ENCODE assay signal across 1 cellular context in genomic region chr3:134419214-134419965, GRCh38.
TF ChIP-seq lines count a peak whose summit lies in the region.

No MANE protein-coding gene starts in this region.

TF ChIP-seq in HepG2, 621 proteins besides CTCF, POLR2A, EP300 and RAD21 (continued from another document and continues in another):
- TF ChIP-seq, protein P1, sequence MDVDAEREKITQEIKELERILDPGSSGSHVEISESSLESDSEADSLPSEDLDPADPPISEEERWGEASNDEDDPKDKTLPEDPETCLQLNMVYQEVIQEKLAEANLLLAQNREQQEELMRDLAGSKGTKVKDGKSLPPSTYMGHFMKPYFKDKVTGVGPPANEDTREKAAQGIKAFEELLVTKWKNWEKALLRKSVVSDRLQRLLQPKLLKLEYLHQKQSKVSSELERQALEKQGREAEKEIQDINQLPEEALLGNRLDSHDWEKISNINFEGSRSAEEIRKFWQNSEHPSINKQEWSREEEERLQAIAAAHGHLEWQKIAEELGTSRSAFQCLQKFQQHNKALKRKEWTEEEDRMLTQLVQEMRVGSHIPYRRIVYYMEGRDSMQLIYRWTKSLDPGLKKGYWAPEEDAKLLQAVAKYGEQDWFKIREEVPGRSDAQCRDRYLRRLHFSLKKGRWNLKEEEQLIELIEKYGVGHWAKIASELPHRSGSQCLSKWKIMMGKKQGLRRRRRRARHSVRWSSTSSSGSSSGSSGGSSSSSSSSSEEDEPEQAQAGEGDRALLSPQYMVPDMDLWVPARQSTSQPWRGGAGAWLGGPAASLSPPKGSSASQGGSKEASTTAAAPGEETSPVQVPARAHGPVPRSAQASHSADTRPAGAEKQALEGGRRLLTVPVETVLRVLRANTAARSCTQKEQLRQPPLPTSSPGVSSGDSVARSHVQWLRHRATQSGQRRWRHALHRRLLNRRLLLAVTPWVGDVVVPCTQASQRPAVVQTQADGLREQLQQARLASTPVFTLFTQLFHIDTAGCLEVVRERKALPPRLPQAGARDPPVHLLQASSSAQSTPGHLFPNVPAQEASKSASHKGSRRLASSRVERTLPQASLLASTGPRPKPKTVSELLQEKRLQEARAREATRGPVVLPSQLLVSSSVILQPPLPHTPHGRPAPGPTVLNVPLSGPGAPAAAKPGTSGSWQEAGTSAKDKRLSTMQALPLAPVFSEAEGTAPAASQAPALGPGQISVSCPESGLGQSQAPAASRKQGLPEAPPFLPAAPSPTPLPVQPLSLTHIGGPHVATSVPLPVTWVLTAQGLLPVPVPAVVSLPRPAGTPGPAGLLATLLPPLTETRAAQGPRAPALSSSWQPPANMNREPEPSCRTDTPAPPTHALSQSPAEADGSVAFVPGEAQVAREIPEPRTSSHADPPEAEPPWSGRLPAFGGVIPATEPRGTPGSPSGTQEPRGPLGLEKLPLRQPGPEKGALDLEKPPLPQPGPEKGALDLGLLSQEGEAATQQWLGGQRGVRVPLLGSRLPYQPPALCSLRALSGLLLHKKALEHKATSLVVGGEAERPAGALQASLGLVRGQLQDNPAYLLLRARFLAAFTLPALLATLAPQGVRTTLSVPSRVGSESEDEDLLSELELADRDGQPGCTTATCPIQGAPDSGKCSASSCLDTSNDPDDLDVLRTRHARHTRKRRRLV (CRISPR knock-in tag; IDR thresholded peaks at IDR 0.05), result no peak
- TF ChIP-seq MATR3 (CRISPR knock-in tag; IDR thresholded peaks at IDR 0.05), result no peak
- TF ChIP-seq, protein P2, sequence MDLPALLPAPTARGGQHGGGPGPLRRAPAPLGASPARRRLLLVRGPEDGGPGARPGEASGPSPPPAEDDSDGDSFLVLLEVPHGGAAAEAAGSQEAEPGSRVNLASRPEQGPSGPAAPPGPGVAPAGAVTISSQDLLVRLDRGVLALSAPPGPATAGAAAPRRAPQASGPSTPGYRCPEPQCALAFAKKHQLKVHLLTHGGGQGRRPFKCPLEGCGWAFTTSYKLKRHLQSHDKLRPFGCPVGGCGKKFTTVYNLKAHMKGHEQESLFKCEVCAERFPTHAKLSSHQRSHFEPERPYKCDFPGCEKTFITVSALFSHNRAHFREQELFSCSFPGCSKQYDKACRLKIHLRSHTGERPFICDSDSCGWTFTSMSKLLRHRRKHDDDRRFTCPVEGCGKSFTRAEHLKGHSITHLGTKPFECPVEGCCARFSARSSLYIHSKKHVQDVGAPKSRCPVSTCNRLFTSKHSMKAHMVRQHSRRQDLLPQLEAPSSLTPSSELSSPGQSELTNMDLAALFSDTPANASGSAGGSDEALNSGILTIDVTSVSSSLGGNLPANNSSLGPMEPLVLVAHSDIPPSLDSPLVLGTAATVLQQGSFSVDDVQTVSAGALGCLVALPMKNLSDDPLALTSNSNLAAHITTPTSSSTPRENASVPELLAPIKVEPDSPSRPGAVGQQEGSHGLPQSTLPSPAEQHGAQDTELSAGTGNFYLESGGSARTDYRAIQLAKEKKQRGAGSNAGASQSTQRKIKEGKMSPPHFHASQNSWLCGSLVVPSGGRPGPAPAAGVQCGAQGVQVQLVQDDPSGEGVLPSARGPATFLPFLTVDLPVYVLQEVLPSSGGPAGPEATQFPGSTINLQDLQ (CRISPR knock-in tag; IDR thresholded peaks at IDR 0.05), result no peak
- TF ChIP-seq MED13 (CRISPR knock-in tag; IDR thresholded peaks at IDR 0.05), result no peak
- TF ChIP-seq ZNF430 (CRISPR knock-in tag; IDR thresholded peaks at IDR 0.05), result no peak
- TF ChIP-seq ZNF3 (CRISPR knock-in tag; IDR thresholded peaks at IDR 0.05), result no peak
- no peak for TF ChIP-seq TRIM24 (CRISPR knock-in tag; IDR thresholded peaks at IDR 0.05)
- no peak for TF ChIP-seq ZNF329 (CRISPR knock-in tag; IDR thresholded peaks at IDR 0.05; ENCODE audit: low read depth)
- TF ChIP-seq NONO (IDR thresholded peaks at IDR 0.05), result no peak
- TF ChIP-seq NONO (CRISPR knock-in tag; conservative IDR thresholded peaks at IDR 0.05), result no peak
- peak; percentile 78 for TF ChIP-seq ZEB1 (IDR thresholded peaks at IDR 0.05; ENCODE audit: insufficient replicate concordance, low read depth)
- TF ChIP-seq, protein P3, sequence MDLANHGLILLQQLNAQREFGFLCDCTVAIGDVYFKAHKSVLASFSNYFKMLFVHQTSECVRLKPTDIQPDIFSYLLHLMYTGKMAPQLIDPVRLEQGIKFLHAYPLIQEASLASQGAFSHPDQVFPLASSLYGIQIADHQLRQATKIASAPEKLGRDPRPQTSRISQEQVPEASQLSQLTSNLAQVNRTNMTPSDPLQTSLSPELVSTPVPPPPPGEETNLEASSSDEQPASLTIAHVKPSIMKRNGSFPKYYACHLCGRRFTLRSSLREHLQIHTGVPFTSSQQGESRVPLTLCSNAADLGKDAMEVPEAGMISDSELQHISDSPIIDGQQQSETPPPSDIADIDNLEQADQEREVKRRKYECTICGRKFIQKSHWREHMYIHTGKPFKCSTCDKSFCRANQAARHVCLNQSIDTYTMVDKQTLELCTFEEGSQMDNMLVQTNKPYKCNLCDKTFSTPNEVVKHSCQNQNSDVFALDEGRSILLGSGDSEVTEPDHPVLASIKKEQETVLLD (CRISPR knock-in tag; IDR thresholded peaks at IDR 0.05; ENCODE audit: low read depth), result no peak
- TF ChIP-seq ZNF629 (CRISPR knock-in tag; conservative IDR thresholded peaks at IDR 0.05), result no peak
- TF ChIP-seq SMAD9 (CRISPR knock-in tag; IDR thresholded peaks at IDR 0.05), result no peak
- 0 out of 2 replicates have a peak, but pooled peaks have one; percentile 35 for TF ChIP-seq MIER2 (CRISPR knock-in tag; IDR thresholded peaks at IDR 0.05)
- TF ChIP-seq, protein P4, sequence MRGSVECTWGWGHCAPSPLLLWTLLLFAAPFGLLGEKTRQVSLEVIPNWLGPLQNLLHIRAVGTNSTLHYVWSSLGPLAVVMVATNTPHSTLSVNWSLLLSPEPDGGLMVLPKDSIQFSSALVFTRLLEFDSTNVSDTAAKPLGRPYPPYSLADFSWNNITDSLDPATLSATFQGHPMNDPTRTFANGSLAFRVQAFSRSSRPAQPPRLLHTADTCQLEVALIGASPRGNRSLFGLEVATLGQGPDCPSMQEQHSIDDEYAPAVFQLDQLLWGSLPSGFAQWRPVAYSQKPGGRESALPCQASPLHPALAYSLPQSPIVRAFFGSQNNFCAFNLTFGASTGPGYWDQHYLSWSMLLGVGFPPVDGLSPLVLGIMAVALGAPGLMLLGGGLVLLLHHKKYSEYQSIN (CRISPR knock-in tag; IDR thresholded peaks at IDR 0.05; ENCODE audit: borderline replicate concordance), result no peak
- peak; percentile 55; the same call in 1 of the 2 replicates for TF ChIP-seq ARID4A (CRISPR knock-in tag; IDR thresholded peaks at IDR 0.05; ENCODE audit: borderline replicate concordance)
- TF ChIP-seq REL (CRISPR knock-in tag; conservative IDR thresholded peaks at IDR 0.05), result no peak
- peak; percentile 57 for TF ChIP-seq ZSCAN25 (CRISPR knock-in tag; IDR thresholded peaks at IDR 0.05)
- TF ChIP-seq ELF4 (CRISPR knock-in tag; IDR thresholded peaks at IDR 0.05; ENCODE audit: borderline replicate concordance), result no peak
- no peak for TF ChIP-seq TAF1 (CRISPR knock-in tag; IDR thresholded peaks at IDR 0.05)
- no peak for TF ChIP-seq U2AF2 (IDR thresholded peaks at IDR 0.05; ENCODE audit: low read depth, low read length)
- TF ChIP-seq TMF1 (CRISPR knock-in tag; IDR thresholded peaks at IDR 0.05; ENCODE audit: low read depth), result no peak
- no peak for TF ChIP-seq SIN3B (IDR thresholded peaks at IDR 0.05; ENCODE audit: low read length)
- TF ChIP-seq TOE1 (CRISPR knock-in tag; IDR thresholded peaks at IDR 0.05), result no peak
- 0 out of 2 replicates have a peak, but pooled peaks have one; percentile 20 for TF ChIP-seq ZNF552 (CRISPR knock-in tag; IDR thresholded peaks at IDR 0.05; ENCODE audit: borderline replicate concordance)
- TF ChIP-seq, protein P5, sequence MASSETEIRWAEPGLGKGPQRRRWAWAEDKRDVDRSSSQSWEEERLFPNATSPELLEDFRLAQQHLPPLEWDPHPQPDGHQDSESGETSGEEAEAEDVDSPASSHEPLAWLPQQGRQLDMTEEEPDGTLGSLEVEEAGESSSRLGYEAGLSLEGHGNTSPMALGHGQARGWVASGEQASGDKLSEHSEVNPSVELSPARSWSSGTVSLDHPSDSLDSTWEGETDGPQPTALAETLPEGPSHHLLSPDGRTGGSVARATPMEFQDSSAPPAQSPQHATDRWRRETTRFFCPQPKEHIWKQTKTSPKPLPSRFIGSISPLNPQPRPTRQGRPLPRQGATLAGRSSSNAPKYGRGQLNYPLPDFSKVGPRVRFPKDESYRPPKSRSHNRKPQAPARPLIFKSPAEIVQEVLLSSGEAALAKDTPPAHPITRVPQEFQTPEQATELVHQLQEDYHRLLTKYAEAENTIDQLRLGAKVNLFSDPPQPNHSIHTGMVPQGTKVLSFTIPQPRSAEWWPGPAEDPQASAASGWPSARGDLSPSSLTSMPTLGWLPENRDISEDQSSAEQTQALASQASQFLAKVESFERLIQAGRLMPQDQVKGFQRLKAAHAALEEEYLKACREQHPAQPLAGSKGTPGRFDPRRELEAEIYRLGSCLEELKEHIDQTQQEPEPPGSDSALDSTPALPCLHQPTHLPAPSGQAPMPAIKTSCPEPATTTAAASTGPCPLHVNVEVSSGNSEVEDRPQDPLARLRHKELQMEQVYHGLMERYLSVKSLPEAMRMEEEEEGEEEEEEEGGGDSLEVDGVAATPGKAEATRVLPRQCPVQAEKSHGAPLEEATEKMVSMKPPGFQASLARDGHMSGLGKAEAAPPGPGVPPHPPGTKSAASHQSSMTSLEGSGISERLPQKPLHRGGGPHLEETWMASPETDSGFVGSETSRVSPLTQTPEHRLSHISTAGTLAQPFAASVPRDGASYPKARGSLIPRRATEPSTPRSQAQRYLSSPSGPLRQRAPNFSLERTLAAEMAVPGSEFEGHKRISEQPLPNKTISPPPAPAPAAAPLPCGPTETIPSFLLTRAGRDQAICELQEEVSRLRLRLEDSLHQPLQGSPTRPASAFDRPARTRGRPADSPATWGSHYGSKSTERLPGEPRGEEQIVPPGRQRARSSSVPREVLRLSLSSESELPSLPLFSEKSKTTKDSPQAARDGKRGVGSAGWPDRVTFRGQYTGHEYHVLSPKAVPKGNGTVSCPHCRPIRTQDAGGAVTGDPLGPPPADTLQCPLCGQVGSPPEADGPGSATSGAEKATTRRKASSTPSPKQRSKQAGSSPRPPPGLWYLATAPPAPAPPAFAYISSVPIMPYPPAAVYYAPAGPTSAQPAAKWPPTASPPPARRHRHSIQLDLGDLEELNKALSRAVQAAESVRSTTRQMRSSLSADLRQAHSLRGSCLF (CRISPR knock-in tag; IDR thresholded peaks at IDR 0.05; ENCODE audit: borderline replicate concordance), result no peak
- TF ChIP-seq ZNF274 (CRISPR knock-in tag; IDR thresholded peaks at IDR 0.05), result no peak
- TF ChIP-seq NCOR1 (IDR thresholded peaks at IDR 0.05; ENCODE audit: borderline replicate concordance, low read length), result no peak; the same call in 1 of the 2 replicates
- TF ChIP-seq ZNF580 (CRISPR knock-in tag; IDR thresholded peaks at IDR 0.05; ENCODE audit: borderline replicate concordance, low read depth), result peak; percentile 58; the same call in 1 of the 2 replicates
- TF ChIP-seq HNF4A (CRISPR knock-in tag; IDR thresholded peaks at IDR 0.05), result peak; percentile 47
- peak; percentile 19; the same call in 1 of the 2 replicates for TF ChIP-seq NFYC (CRISPR knock-in tag; IDR thresholded peaks at IDR 0.05)
- no peak for TF ChIP-seq ZNF24 (IDR thresholded peaks at IDR 0.05)
- no peak for TF ChIP-seq RARG (CRISPR knock-in tag; IDR thresholded peaks at IDR 0.05; ENCODE audit: low read depth)
- no peak for TF ChIP-seq PHF5A (CRISPR knock-in tag; IDR thresholded peaks at IDR 0.05; ENCODE audit: low read depth, unreplicated experiment)
- peak; percentile 74 for TF ChIP-seq FOSL2 (CRISPR knock-in tag; IDR thresholded peaks at IDR 0.05)
- TF ChIP-seq ISX (CRISPR knock-in tag; conservative IDR thresholded peaks at IDR 0.05), result no peak
- TF ChIP-seq CC2D1A (CRISPR knock-in tag; IDR thresholded peaks at IDR 0.05), result no peak
- no peak for TF ChIP-seq GABPA (IDR thresholded peaks at IDR 0.05; ENCODE audit: low read depth, low read length)
- TF ChIP-seq GABPA (CRISPR knock-in tag; IDR thresholded peaks at IDR 0.05; ENCODE audit: low read depth), result no peak
- no peak for TF ChIP-seq SRY (CRISPR knock-in tag; IDR thresholded peaks at IDR 0.05)
- no peak for TF ChIP-seq ZNF496 (CRISPR knock-in tag; IDR thresholded peaks at IDR 0.05; ENCODE audit: insufficient replicate concordance)
